Comparison of ENCODE assay signal across 1 cellular context in the genomic region with DNA sequence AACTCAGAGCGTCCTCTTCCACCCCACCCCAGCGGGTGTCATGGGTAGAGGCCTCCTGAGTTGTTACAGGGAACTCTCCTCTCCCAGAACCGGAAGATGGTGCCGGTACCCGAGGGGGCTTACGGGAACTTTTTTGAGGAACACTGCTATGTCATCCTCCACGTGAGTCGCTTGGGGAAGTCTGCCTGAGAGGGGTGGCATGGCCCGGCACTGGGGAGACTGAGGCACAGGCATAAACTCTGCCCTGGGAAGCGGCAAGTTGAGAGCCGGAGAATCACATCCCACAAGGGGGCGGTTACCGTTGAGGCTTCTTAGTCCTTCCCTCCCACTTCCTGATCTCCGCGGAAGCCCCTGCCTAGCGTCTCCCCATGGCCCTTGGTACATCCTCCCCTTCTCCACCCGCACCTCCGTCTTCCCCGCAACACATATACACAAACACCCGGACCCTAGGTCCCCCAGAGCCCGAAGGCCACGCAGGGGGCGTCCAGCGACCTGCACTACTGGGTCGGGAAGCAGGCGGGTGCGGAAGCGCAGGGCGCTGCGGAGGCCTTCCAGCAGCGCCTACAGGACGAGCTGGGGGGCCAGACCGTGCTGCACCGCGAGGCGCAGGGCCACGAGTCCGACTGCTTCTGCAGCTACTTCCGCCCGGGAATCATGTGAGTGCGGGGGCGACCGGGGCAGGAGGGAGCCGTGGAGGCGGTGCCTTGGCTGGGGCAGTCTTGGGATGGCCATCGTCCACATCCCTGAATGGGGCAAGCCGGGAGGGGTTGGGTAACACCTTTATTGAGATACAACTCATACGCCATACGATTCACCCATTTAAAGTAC.
A peak's percentile ranks its signal among the peaks of the same experiment; 100 is the strongest.
TF ChIP-seq lines count a peak whose summit lies in the region.

No MANE protein-coding gene starts in this region.

TF ChIP-seq in K562, 482 proteins besides CTCF, POLR2A, EP300 and RAD21 (continued from another document and continues in another):
- TF ChIP-seq KDM1A (IDR thresholded peaks at IDR 0.05) (no peak), ZZZ3 (IDR thresholded peaks at IDR 0.05) (no peak), ZBTB17 (CRISPR knock-in tag; IDR thresholded peaks at IDR 0.05) (peak; percentile 72), SMC3 (conservative IDR thresholded peaks at IDR 0.05; ENCODE audit: insufficient read depth, low read depth, low read length) (no peak), ZNF431 (CRISPR knock-in tag; IDR thresholded peaks at IDR 0.05) (no peak), XRCC3 (IDR thresholded peaks at IDR 0.05) (no peak), CBX2 (IDR thresholded peaks at IDR 0.05; ENCODE audit: insufficient read depth, low read length, poor library complexity, severe bottlenecking) (no peak), SMARCA5 (IDR thresholded peaks at IDR 0.05) (no peak; the same call in 1 of the 2 replicates), YBX1 (IDR thresholded peaks at IDR 0.05) (no peak), STAG1 (CRISPR knock-in tag; IDR thresholded peaks at IDR 0.05; ENCODE audit: borderline replicate concordance) (no peak), ZNF277 (CRISPR knock-in tag; IDR thresholded peaks at IDR 0.05; ENCODE audit: borderline replicate concordance) (no peak), SMARCE1 (IDR thresholded peaks at IDR 0.05) (peak; percentile 45; the same call in 1 of the 2 replicates), YY1 (IDR thresholded peaks at IDR 0.05; ENCODE audit: borderline replicate concordance in 1 of 3, control insufficient read depth in 1 of 3, extremely low read depth in 1 of 3, insufficient read depth in 3 of 3, insufficient read length in 1 of 3, insufficient replicate concordance in 2 of 3, low read depth in 1 of 3, low read length in 2 of 3) (peak in 2 of 3 experiments; percentile 47 to 61), PML (IDR thresholded peaks at IDR 0.05; ENCODE audit: low read length) (peak; percentile 92), ZNF583 (CRISPR knock-in tag; IDR thresholded peaks at IDR 0.05) (peak; percentile 82), ZC3H11A (IDR thresholded peaks at IDR 0.05; ENCODE audit: low read depth, low read length) (no peak), PHB (CRISPR knock-in tag; IDR thresholded peaks at IDR 0.05) (no peak), FOXM1 (IDR thresholded peaks at IDR 0.05; ENCODE audit: low read depth) (no peak), FOXM1 (CRISPR knock-in tag; IDR thresholded peaks at IDR 0.05; ENCODE audit: low read depth) (no peak), RBM25 (IDR thresholded peaks at IDR 0.05; ENCODE audit: low read depth, low read length, severe bottlenecking) (no peak), ZNF23 (CRISPR knock-in tag; IDR thresholded peaks at IDR 0.05) (no peak), POLR2B (IDR thresholded peaks at IDR 0.05; ENCODE audit: low read depth, partially characterized antibody) (peak; percentile 97), JUND (IDR thresholded peaks at IDR 0.05; ENCODE audit: borderline replicate concordance, low read depth, low read length) (peak; percentile 46; the same call in 1 of the 2 replicates), JUND (tag; IDR thresholded peaks at IDR 0.05; ENCODE audit: borderline replicate concordance, low read depth, low read length) (peak; percentile 60; the same call in 2 of the 3 replicates), ZNF551 (CRISPR knock-in tag; IDR thresholded peaks at IDR 0.05) (no peak), ZNF280A (IDR thresholded peaks at IDR 0.05; ENCODE audit: low read depth, partially characterized antibody) (no peak)
- TF ChIP-seq, protein P1, sequence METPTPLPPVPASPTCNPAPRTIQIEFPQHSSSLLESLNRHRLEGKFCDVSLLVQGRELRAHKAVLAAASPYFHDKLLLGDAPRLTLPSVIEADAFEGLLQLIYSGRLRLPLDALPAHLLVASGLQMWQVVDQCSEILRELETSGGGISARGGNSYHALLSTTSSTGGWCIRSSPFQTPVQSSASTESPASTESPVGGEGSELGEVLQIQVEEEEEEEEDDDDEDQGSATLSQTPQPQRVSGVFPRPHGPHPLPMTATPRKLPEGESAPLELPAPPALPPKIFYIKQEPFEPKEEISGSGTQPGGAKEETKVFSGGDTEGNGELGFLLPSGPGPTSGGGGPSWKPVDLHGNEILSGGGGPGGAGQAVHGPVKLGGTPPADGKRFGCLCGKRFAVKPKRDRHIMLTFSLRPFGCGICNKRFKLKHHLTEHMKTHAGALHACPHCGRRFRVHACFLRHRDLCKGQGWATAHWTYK (CRISPR knock-in tag; IDR thresholded peaks at IDR 0.05), result peak; percentile 90
- TF ChIP-seq, protein P2, sequence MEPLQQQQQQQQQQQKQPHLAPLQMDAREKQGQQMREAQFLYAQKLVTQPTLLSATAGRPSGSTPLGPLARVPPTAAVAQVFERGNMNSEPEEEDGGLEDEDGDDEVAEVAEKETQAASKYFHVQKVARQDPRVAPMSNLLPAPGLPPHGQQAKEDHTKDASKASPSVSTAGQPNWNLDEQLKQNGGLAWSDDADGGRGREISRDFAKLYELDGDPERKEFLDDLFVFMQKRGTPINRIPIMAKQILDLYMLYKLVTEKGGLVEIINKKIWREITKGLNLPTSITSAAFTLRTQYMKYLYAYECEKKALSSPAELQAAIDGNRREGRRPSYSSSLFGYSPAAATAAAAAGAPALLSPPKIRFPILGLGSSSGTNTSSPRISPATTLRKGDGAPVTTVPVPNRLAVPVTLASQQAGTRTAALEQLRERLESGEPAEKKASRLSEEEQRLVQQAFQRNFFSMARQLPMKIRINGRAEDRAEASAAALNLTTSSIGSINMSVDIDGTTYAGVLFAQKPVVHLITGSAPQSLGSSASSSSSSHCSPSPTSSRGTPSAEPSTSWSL (CRISPR knock-in tag; IDR thresholded peaks at IDR 0.05; ENCODE audit: borderline replicate concordance), result no peak
- TF ChIP-seq, protein P3, sequence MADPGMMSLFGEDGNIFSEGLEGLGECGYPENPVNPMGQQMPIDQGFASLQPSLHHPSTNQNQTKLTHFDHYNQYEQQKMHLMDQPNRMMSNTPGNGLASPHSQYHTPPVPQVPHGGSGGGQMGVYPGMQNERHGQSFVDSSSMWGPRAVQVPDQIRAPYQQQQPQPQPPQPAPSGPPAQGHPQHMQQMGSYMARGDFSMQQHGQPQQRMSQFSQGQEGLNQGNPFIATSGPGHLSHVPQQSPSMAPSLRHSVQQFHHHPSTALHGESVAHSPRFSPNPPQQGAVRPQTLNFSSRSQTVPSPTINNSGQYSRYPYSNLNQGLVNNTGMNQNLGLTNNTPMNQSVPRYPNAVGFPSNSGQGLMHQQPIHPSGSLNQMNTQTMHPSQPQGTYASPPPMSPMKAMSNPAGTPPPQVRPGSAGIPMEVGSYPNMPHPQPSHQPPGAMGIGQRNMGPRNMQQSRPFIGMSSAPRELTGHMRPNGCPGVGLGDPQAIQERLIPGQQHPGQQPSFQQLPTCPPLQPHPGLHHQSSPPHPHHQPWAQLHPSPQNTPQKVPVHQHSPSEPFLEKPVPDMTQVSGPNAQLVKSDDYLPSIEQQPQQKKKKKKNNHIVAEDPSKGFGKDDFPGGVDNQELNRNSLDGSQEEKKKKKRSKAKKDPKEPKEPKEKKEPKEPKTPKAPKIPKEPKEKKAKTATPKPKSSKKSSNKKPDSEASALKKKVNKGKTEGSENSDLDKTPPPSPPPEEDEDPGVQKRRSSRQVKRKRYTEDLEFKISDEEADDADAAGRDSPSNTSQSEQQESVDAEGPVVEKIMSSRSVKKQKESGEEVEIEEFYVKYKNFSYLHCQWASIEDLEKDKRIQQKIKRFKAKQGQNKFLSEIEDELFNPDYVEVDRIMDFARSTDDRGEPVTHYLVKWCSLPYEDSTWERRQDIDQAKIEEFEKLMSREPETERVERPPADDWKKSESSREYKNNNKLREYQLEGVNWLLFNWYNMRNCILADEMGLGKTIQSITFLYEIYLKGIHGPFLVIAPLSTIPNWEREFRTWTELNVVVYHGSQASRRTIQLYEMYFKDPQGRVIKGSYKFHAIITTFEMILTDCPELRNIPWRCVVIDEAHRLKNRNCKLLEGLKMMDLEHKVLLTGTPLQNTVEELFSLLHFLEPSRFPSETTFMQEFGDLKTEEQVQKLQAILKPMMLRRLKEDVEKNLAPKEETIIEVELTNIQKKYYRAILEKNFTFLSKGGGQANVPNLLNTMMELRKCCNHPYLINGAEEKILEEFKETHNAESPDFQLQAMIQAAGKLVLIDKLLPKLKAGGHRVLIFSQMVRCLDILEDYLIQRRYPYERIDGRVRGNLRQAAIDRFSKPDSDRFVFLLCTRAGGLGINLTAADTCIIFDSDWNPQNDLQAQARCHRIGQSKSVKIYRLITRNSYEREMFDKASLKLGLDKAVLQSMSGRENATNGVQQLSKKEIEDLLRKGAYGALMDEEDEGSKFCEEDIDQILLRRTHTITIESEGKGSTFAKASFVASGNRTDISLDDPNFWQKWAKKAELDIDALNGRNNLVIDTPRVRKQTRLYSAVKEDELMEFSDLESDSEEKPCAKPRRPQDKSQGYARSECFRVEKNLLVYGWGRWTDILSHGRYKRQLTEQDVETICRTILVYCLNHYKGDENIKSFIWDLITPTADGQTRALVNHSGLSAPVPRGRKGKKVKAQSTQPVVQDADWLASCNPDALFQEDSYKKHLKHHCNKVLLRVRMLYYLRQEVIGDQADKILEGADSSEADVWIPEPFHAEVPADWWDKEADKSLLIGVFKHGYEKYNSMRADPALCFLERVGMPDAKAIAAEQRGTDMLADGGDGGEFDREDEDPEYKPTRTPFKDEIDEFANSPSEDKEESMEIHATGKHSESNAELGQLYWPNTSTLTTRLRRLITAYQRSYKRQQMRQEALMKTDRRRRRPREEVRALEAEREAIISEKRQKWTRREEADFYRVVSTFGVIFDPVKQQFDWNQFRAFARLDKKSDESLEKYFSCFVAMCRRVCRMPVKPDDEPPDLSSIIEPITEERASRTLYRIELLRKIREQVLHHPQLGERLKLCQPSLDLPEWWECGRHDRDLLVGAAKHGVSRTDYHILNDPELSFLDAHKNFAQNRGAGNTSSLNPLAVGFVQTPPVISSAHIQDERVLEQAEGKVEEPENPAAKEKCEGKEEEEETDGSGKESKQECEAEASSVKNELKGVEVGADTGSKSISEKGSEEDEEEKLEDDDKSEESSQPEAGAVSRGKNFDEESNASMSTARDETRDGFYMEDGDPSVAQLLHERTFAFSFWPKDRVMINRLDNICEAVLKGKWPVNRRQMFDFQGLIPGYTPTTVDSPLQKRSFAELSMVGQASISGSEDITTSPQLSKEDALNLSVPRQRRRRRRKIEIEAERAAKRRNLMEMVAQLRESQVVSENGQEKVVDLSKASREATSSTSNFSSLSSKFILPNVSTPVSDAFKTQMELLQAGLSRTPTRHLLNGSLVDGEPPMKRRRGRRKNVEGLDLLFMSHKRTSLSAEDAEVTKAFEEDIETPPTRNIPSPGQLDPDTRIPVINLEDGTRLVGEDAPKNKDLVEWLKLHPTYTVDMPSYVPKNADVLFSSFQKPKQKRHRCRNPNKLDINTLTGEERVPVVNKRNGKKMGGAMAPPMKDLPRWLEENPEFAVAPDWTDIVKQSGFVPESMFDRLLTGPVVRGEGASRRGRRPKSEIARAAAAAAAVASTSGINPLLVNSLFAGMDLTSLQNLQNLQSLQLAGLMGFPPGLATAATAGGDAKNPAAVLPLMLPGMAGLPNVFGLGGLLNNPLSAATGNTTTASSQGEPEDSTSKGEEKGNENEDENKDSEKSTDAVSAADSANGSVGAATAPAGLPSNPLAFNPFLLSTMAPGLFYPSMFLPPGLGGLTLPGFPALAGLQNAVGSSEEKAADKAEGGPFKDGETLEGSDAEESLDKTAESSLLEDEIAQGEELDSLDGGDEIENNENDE (IDR thresholded peaks at IDR 0.05; ENCODE audit: low read depth, low read length), result no peak
- TF ChIP-seq, protein P4, sequence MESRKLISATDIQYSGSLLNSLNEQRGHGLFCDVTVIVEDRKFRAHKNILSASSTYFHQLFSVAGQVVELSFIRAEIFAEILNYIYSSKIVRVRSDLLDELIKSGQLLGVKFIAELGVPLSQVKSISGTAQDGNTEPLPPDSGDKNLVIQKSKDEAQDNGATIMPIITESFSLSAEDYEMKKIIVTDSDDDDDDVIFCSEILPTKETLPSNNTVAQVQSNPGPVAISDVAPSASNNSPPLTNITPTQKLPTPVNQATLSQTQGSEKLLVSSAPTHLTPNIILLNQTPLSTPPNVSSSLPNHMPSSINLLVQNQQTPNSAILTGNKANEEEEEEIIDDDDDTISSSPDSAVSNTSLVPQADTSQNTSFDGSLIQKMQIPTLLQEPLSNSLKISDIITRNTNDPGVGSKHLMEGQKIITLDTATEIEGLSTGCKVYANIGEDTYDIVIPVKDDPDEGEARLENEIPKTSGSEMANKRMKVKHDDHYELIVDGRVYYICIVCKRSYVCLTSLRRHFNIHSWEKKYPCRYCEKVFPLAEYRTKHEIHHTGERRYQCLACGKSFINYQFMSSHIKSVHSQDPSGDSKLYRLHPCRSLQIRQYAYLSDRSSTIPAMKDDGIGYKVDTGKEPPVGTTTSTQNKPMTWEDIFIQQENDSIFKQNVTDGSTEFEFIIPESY (CRISPR knock-in tag; IDR thresholded peaks at IDR 0.05), result 0 out of 2 replicates have a peak, but pooled peaks have one; percentile 67
- TF ChIP-seq, protein P5, sequence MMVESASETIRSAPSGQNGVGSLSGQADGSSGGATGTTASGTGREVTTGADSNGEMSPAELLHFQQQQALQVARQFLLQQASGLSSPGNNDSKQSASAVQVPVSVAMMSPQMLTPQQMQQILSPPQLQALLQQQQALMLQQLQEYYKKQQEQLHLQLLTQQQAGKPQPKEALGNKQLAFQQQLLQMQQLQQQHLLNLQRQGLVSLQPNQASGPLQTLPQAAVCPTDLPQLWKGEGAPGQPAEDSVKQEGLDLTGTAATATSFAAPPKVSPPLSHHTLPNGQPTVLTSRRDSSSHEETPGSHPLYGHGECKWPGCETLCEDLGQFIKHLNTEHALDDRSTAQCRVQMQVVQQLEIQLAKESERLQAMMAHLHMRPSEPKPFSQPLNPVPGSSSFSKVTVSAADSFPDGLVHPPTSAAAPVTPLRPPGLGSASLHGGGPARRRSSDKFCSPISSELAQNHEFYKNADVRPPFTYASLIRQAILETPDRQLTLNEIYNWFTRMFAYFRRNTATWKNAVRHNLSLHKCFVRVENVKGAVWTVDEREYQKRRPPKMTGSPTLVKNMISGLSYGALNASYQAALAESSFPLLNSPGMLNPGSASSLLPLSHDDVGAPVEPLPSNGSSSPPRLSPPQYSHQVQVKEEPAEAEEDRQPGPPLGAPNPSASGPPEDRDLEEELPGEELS (CRISPR knock-in tag; IDR thresholded peaks at IDR 0.05; ENCODE audit: borderline replicate concordance), result peak; percentile 90; the same call in 1 of the 2 replicates
